In genomic region chr7:17444673-17445072, GRCh38 we compare ENCODE assay signal across 14 cellular contexts.
DNase-seq lines count a peak whose midpoint lies in the region.
"Had no signal": no experiment of that assay in that cellular context is flagged by ENCODE, and none has a peak within 500 bp of the region (broad histone marks: within the 10 kb centered on the region; RNA-seq: fewer than 3 reads in every experiment).

No MANE protein-coding gene starts in this region.

- peaks cover 22% of the 10 kb centered on the region for H3K9me3 ChIP-seq in adipocyte (ENCODE audit: control insufficient read depth, low read length)

- no peak overlapping the region for H3K9ac ChIP-seq in adipocyte (ENCODE audit: low read length)

- H3K36me3 ChIP-seq in adipocyte (ENCODE audit: control insufficient read depth, insufficient read depth, low read length, severe bottlenecking) = no peaks in the 10 kb centered on the region

- DNase-seq in SIG-M5 treated with dmso at 0.1 percent for 504 hours (lab: John Stamatoyannopoulos, UW; ENCODE audit: unreplicated experiment) (peak; percentile 8), SIG-M5 (lab: John Stamatoyannopoulos, UW) (no peak), adipocyte (ENCODE audit: low read depth) (peak; percentile 29), glomerular visceral epithelial cell (ENCODE audit: extremely low spot score) (peak; percentile 11), skeletal muscle cell (ENCODE audit: low read depth) (peak; percentile 26), SKM-1 (lab: John Stamatoyannopoulos, UW; ENCODE audit: unreplicated experiment) (no peak), NCI-H1436 (lab: John Stamatoyannopoulos, UW) (no peak)
- DNase-seq in activated CD4-positive, CD25-positive, alpha-beta regulatory T cell treated with anti-CD3 and anti-CD28 coated beads, Interleukin-2, amount 50 U/mL, for 72 hours = no peak
- DNase-seq: 8988T; activated B cell treated with CpG ODN at 0.5 μM for 24 hours; glutamatergic neuron; naive thymus-derived CD4-positive, alpha-beta T cell; NCI-H446 treated with DMSO at 0.1 percent for 48 hours; SHP77 treated with DMSO at 0.1 percent for 48 hours had no signal

- H3K4me1 ChIP-seq in adipocyte (ENCODE audit: control insufficient read depth, insufficient read depth, low read length) = peaks cover 9% of the 10 kb centered on the region

- H3K27me3 ChIP-seq in adipocyte (replicated peaks; ENCODE audit: control insufficient read depth, insufficient read depth, low read length) = no peaks in the 10 kb centered on the region

- H3K4me3 ChIP-seq in adipocyte (ENCODE audit: low read length) (peak overlapping the region; percentile 8), skeletal muscle cell (ENCODE audit: low read depth, low read length) (no peak overlapping the region)

Comparison
In these comparisons a context has a peak if more than half of its experiments do, and no peak if none do; other contexts are left out.
1. DNase-seq: peak in SIG-M5 treated with dmso at 0.1 percent for 504 hours (single experiment), adipocyte (single experiment), glomerular visceral epithelial cell (single experiment) and skeletal muscle cell (single experiment); none in SIG-M5 (single experiment), SKM-1 (single experiment), activated CD4-positive, CD25-positive, alpha-beta regulatory T cell treated with anti-CD3 and anti-CD28 coated beads, Interleukin-2, amount 50 U/mL, for 72 hours (single experiment) and NCI-H1436 (single experiment).